8 cellular contexts compared by ENCODE assay signal in genomic region chr4:48906283-48907173, GRCh38. TPM values are rescaled to one million over a fixed set of nuclear protein-coding genes. Genes with fewer than 3 reads are reported as not detected.
DNase-seq lines count a peak whose midpoint lies in the region; ATAC-seq and TF ChIP-seq lines count a peak whose summit lies in the region.

Gene OCIAD2 (minus strand): TSS chr4:48906774. CDS start chr4:48904549, 2,225 bp downstream.

- DNase-seq in GM12865 (ENCODE audit: low read depth) = peak; percentile 88
- DNase-seq in HFFc6 = no peak
- peak; percentile 73 for DNase-seq in NB4 (ENCODE audit: low read depth)
- DNase-seq in T-cell = peak; percentile 71 to 90 (median 83)
- DNase-seq in iPS DF 6.9 (ENCODE audit: low read depth, low spot score) = peak; percentile 57
- peak; percentile 63 to 73 for DNase-seq in stimulated activated CD4-positive, alpha-beta T cell treated with anti-CD3 and anti-CD28 coated beads, Interleukin-12 subunit alpha, Interleukin-12 subunit beta, amount 100 ng/mL, for 24 hours (ENCODE audit: low read depth in 2 of 2)
- no peak for DNase-seq in epidermal melanocyte (ENCODE audit: insufficient read length, low spot score)

- no peaks in the 10 kb centered on the region for H3K36me3 ChIP-seq in iPS DF 6.9 (ENCODE audit: control insufficient read depth, insufficient read depth, low read length)

- H3K27me3 Mint-ChIP-seq in HFFc6 (ENCODE audit: insufficient read depth) (peaks cover 4% of the 10 kb centered on the region; the same call in 1 of the 2 replicates), T-cell (no peaks in the 10 kb centered on the region)

- H3K9me3 ChIP-seq in iPS DF 6.9 (ENCODE audit: control insufficient read depth, insufficient read depth, low read length) = no peaks in the 10 kb centered on the region

- H3K9me3 Mint-ChIP-seq in HFFc6 = no peaks in the 10 kb centered on the region
- H3K9me3 Mint-ChIP-seq in T-cell = no peaks in the 10 kb centered on the region

- H3K27me3 ChIP-seq in iPS DF 6.9 (ENCODE audit: control insufficient read depth, insufficient read depth, low read length) = no peaks in the 10 kb centered on the region

- H3K36me3 Mint-ChIP-seq in HFFc6 (ENCODE audit: low read depth) = no peaks in the 10 kb centered on the region
- peaks cover 26% of the 10 kb centered on the region for H3K36me3 Mint-ChIP-seq in T-cell

- H3K27ac Mint-ChIP-seq in HFFc6 (no peak within 1 kb of the TSS), T-cell (peak within 1 kb of the TSS; percentile 89 to 95)

- TF ChIP-seq POLR2A in NB4 (IDR thresholded peaks at IDR 0.05; ENCODE audit: extremely low read depth, insufficient read length) = no peak

- peak; percentile 95 to 99 (median 98) for ATAC-seq in T-cell (replicated peaks in 1 of 4)

- peaks cover 60% of the 10 kb centered on the region for H3K4me1 Mint-ChIP-seq in HFFc6 (ENCODE audit: low read depth)
- peaks cover 50 to 52% (median 50%) of the 10 kb centered on the region in 3 donors for H3K4me1 Mint-ChIP-seq in T-cell

- no CpG with 5 or more reads among the region's 62 CpGs for WGBS in iPS DF 6.9 (ENCODE audit: insufficient coverage, insufficient read length)

- CTCF ChIA-PET in T-cell (lab: Charles Lee) = interaction anchor here (0.5 to 1.4 kb wide), 11 partner anchors 38 to 565 kb away, joined by 3 to 27 read pairs (median 4); no protein-coding TSS in a partner anchor

- POLR2A ChIA-PET in T-cell (lab: Charles Lee) = interaction anchor here in 1 of 2 donors (0.5 to 0.8 kb wide), 2 partner anchors 25 to 70 kb away, joined by 3 to 4 read pairs; no protein-coding TSS in a partner anchor

- H3K4me3 ChIP-seq in GM12865 (ENCODE audit: low read depth, low read length) = peak within 1 kb of the TSS; percentile 96
- peak within 1 kb of the TSS; percentile 54 for H3K4me3 ChIP-seq in NB4 (ENCODE audit: low read depth, low read length)
- peak within 1 kb of the TSS; percentile 77 for H3K4me3 ChIP-seq in iPS DF 6.9 (ENCODE audit: low read length)

- peak; percentile 10 for TF ChIP-seq CTCF in GM12865 (IDR thresholded peaks at IDR 0.05; ENCODE audit: insufficient read depth, low read depth, low read length, missing control alignments)
- TF ChIP-seq CTCF in HFFc6 (IDR thresholded peaks at IDR 0.05) = no peak
- no peak for TF ChIP-seq CTCF in NB4 (IDR thresholded peaks at IDR 0.05; ENCODE audit: low read depth, low read length)

- H3K4me1 ChIP-seq in iPS DF 6.9 (ENCODE audit: control insufficient read depth, insufficient read depth, low read length) = peaks cover 5% of the 10 kb centered on the region

- peak within 1 kb of the TSS; percentile 45 for H3K27ac ChIP-seq in angular gyrus (ENCODE audit: low read depth, low read length)
- H3K27ac ChIP-seq in iPS DF 6.9 (ENCODE audit: low read length) = no peak within 1 kb of the TSS

- H3K4me3 Mint-ChIP-seq in HFFc6 (peak within 1 kb of the TSS; percentile 71), T-cell (peak within 1 kb of the TSS; percentile 91 to 96 (median 94))

RNA-seq across cellular contexts. Expression of gene OCIAD2, which starts in this region (rescaled TPM):
- total RNA-seq in HFFc6 (2021; fragmentation: NEBNext Ultra II Directional; extraction: Animal tissue kit (Norgen Biotek cat#: 25700)) = 10 to 100 TPM in 1 of 6 experiments, 1 to 10 TPM in 5; 1.0 to 17.3 (median 2.3) TPM
- 100 to 1,000 TPM in 3 of 5 donors, 10 to 100 TPM in 2; 54.0 to 150 (median 113) TPM for total RNA-seq in T-cell

Comparison
In these comparisons a context has a peak if more than half of its experiments do, and no peak if none do; other contexts are left out.
1. DNase-seq: peak in GM12865 (single experiment), NB4 (single experiment), T-cell (34 of 34), iPS DF 6.9 (single experiment) and stimulated activated CD4-positive, alpha-beta T cell treated with anti-CD3 and anti-CD28 coated beads, Interleukin-12 subunit alpha, Interleukin-12 subunit beta, amount 100 ng/mL, for 24 hours (2 of 2); none in HFFc6 (single experiment) and epidermal melanocyte (single experiment).
2. Peak in every context shown above with its lines, with median percentiles within 50 percentile points of each other: H3K4me3 ChIP-seq.